Comparison of ENCODE assay signal across 26 cellular contexts in genomic region chr17:55870044-55870443, GRCh38.
"Had no signal": no experiment of that assay in that cellular context is flagged by ENCODE, and none has a peak within 500 bp of the region (broad histone marks: within the 10 kb centered on the region; RNA-seq: fewer than 3 reads in every experiment).

No MANE protein-coding gene starts in this region.

- H3K4me3 Mint-ChIP-seq: activated B cell treated with CpG ODN at 0.5 μM for 24 hours; activated CD4-positive, alpha-beta memory T cell treated with anti-CD3 and anti-CD28 coated beads for 36 hours; activated naive CD4-positive, alpha-beta T cell treated with anti-CD3 and anti-CD28 coated beads, Interleukin-2, amount 10 ng/mL, durations not matched to agents 7 days and 5 days; activated naive CD8-positive, alpha-beta T cell; activated naive CD8-positive, alpha-beta T cell treated with anti-CD3 and anti-CD28 coated beads, Interleukin-2, amount 50 U/mL, for 24 hours; T-helper 1 cell treated with Interleukin-12 subunit alpha and Interleukin-12 subunit beta and Interleukin-4 antibody, amounts not matched to agents 30 μg/mL and 1 μg/mL, for 36 hours; T-helper 2 cell treated with Interferon-gamma antibody and Interleukin-4, amounts not matched to agents 5 μg/mL and 100 μg/mL, for 36 hours had no signal

- H3K27me3 Mint-ChIP-seq: activated CD4-positive, alpha-beta memory T cell treated with anti-CD3 and anti-CD28 coated beads for 36 hours; activated naive CD4-positive, alpha-beta T cell treated with anti-CD3 and anti-CD28 coated beads, Interleukin-2, amount 10 ng/mL, durations not matched to agents 7 days and 5 days; activated naive CD8-positive, alpha-beta T cell had no signal

- H3K36me3 Mint-ChIP-seq: activated CD4-positive, alpha-beta memory T cell treated with anti-CD3 and anti-CD28 coated beads for 36 hours; activated naive CD4-positive, alpha-beta T cell treated with anti-CD3 and anti-CD28 coated beads, Interleukin-2, amount 10 ng/mL, durations not matched to agents 7 days and 5 days; activated naive CD8-positive, alpha-beta T cell had no signal

- H2AFZ ChIP-seq: PC-9 had no signal

- H3K36me3 ChIP-seq: brain microvascular endothelial cell had no signal

- H3K4me1 Mint-ChIP-seq: activated B cell treated with CpG ODN at 0.5 μM for 24 hours; activated naive CD4-positive, alpha-beta T cell treated with anti-CD3 and anti-CD28 coated beads, Interleukin-2, amount 10 ng/mL, durations not matched to agents 7 days and 5 days; activated naive CD8-positive, alpha-beta T cell treated with anti-CD3 and anti-CD28 coated beads, Interleukin-2, amount 50 U/mL, for 24 hours had no signal

- DNase-seq: activated B cell treated with CpG ODN at 0.5 μM for 24 hours; activated CD4-positive, alpha-beta memory T cell treated with anti-CD3 and anti-CD28 coated beads for 36 hours; activated CD4-positive, alpha-beta T cell treated with anti-CD3 and anti-CD28 coated beads for 4 hours; activated CD4-positive, alpha-beta T cell treated with anti-CD3 and anti-CD28 coated beads, Interleukin-2, amount 50 U/mL, for 1 hour; activated CD4-positive, CD25-positive, alpha-beta regulatory T cell treated with anti-CD3 and anti-CD28 coated beads, Interleukin-2, amount 50 U/mL, for 72 hours; activated CD8-positive, alpha-beta memory T cell treated with anti-CD3 and anti-CD28 coated beads, Interleukin-2, amount 50 U/mL, for 48 hours; activated effector memory CD4-positive, alpha-beta T cell treated with Interleukin-2 at 50 U/mL for 16 hours; activated naive CD4-positive, alpha-beta T cell treated with anti-CD3 and anti-CD28 coated beads, Interleukin-2, amount 10 ng/mL, durations not matched to agents 7 days and 5 days; activated naive CD8-positive, alpha-beta T cell treated with anti-CD3 and anti-CD28 coated beads, Interleukin-2, amount 50 U/mL, for 24 hours; activated T-cell treated with anti-CD3 and anti-CD28 coated beads, Interleukin-2, amount 50 U/mL, for 48 hours; aorta; brain microvascular endothelial cell; central memory CD4-positive, alpha-beta T cell; Karpas-422; NCI-H1048; NCI-H1436 treated with DMSO at 0.1 percent for 48 hours; NCI-H1694 treated with DMSO at 0.1 percent for 48 hours; NCI-H2029; NCI-H345; NCI-H524 treated with DMSO at 0.1 percent for 48 hours; NK-92 treated with Interleukin-12 subunit alpha and Interleukin-12 subunit beta, amount 100 ng/mL, for 24 hours; PC-9; Right ventricle myocardium superior had no signal

- H3K27ac Mint-ChIP-seq: activated B cell treated with CpG ODN at 0.5 μM for 24 hours; activated CD4-positive, alpha-beta memory T cell treated with anti-CD3 and anti-CD28 coated beads for 36 hours; activated naive CD4-positive, alpha-beta T cell treated with anti-CD3 and anti-CD28 coated beads, Interleukin-2, amount 10 ng/mL, durations not matched to agents 7 days and 5 days; activated naive CD8-positive, alpha-beta T cell; activated naive CD8-positive, alpha-beta T cell treated with anti-CD3 and anti-CD28 coated beads, Interleukin-2, amount 50 U/mL, for 24 hours; T-helper 1 cell treated with Interleukin-12 subunit alpha and Interleukin-12 subunit beta and Interleukin-4 antibody, amounts not matched to agents 30 μg/mL and 1 μg/mL, for 36 hours; T-helper 2 cell treated with Interferon-gamma antibody and Interleukin-4, amounts not matched to agents 5 μg/mL and 100 μg/mL, for 36 hours had no signal

- H3K27me3 ChIP-seq: brain microvascular endothelial cell had no signal

- H3K9me3 Mint-ChIP-seq: T-helper 1 cell treated with Interleukin-12 subunit alpha and Interleukin-12 subunit beta and Interleukin-4 antibody, amounts not matched to agents 30 μg/mL and 1 μg/mL, for 36 hours; T-helper 2 cell treated with Interferon-gamma antibody and Interleukin-4, amounts not matched to agents 5 μg/mL and 100 μg/mL, for 36 hours had no signal

- H3K4me3 ChIP-seq: PC-9 had no signal

- H3K27ac ChIP-seq: brain microvascular endothelial cell, PC-9 had no signal

- H3K4me2 ChIP-seq: PC-9 had no signal
